27 cellular contexts compared by ENCODE assay signal in the genomic region with DNA sequence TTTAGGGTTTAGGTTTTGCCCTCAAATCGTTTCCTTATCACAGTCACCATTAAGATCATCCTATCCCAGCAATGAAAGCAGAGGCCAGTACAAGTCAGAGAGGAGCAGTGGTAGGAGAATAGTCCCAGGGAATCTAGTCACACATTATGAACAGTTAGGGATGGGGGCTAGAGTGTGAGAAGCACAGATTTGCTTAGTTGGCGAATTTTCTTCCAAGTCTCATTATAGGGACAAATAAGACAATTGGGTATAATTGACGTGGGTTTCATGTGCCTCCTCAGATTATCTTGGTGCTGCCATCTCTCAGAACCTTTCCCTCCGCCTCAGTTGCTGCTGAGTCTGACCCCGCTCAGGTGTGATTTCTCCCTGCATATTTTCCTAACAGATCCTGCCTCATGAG.
DNase-seq lines count a peak whose midpoint lies in the region; ATAC-seq, FAIRE-seq and TF ChIP-seq lines count a peak whose summit lies in the region.
"Had no signal": no experiment of that assay in that cellular context is flagged by ENCODE, and none has a peak within 500 bp of the region (broad histone marks: within the 10 kb centered on the region; RNA-seq: fewer than 3 reads in every experiment).

No MANE protein-coding gene starts in this region.

- FAIRE-seq in HepG2 (lab: Jason Lieb, UNC) (no peak), H1 (lab: Jason Lieb, UNC) (no peak)
- FAIRE-seq: GM12878, GM12892, GM19239 had no signal

- no peak overlapping the region for H2AFZ ChIP-seq in HepG2 (ENCODE audit: low read length)
- H2AFZ ChIP-seq in H1 (ENCODE audit: low read length) = no peak overlapping the region

- H4K20me1 ChIP-seq in HepG2 (ENCODE audit: insufficient read depth, low read length) = no peaks in the 10 kb centered on the region
- no peaks in the 10 kb centered on the region for H4K20me1 ChIP-seq in H1 (replicated peaks in 1 of 2; ENCODE audit: control insufficient read depth in 1 of 2, insufficient read depth in 2 of 2, low read length in 2 of 2)
- H4K20me1 ChIP-seq: BLaER1 had no signal

- H3K9me3 ChIP-seq in HepG2 (ENCODE audit: low read length) (peaks cover 93% of the 10 kb centered on the region), right lobe of liver (no peaks in the 10 kb centered on the region), T-helper 17 cell (ENCODE audit: control insufficient read depth, low read length, poor library complexity, severe bottlenecking) (no peaks in the 10 kb centered on the region), H1 (ENCODE audit: insufficient read depth in 2 of 2, low read depth in 1 of 2, low read length in 1 of 2) (no peaks in the 10 kb centered on the region)
- H3K9me3 ChIP-seq: BE2C had no signal

- H3K4me1 ChIP-seq in HepG2 (ENCODE audit: insufficient read depth, low read length) (no peaks in the 10 kb centered on the region), right lobe of liver (no peaks in the 10 kb centered on the region), H1 (replicated peaks in 1 of 4; ENCODE audit: control insufficient read depth in 3 of 4, insufficient read depth in 4 of 4, low read length in 3 of 4) (no peaks in the 10 kb centered on the region)
- H3K4me1 ChIP-seq: BE2C, BLaER1 had no signal

- no peak overlapping the region for H3K18ac ChIP-seq in H1 (ENCODE audit: extremely low read depth, low read length)

- intact Hi-C loops in HepG2 (cut with micrococcal nuclease; ENCODE audit: unreplicated experiment) (no loop called here), right lobe of liver (cut with DNase I) (no loop called here)

- ATAC-seq in HepG2 (no peak), right lobe of liver (no peak), T-helper 17 cell (no peak), HG03196 (IDR thresholded peaks at IDR 0.05; ENCODE audit: unreplicated experiment) (no peak), GM18502 (IDR thresholded peaks at IDR 0.05; ENCODE audit: poor library complexity, unreplicated experiment) (no peak)
- ATAC-seq: GM12878 had no signal

- no peak overlapping the region for H2AK5ac ChIP-seq in H1 (ENCODE audit: low read depth, low read length)

- no peaks in the 10 kb centered on the region for H3K79me2 ChIP-seq in HepG2 (ENCODE audit: insufficient read depth, low read length)
- H3K79me2 ChIP-seq in H1 (ENCODE audit: control insufficient read depth in 1 of 2, insufficient read depth in 2 of 2, low read length in 2 of 2) = no peaks in the 10 kb centered on the region

- H2BK20ac ChIP-seq in H1 (ENCODE audit: low read length) = no peak overlapping the region

- H3K27ac ChIP-seq in HepG2 (ENCODE audit: extremely low read length, insufficient read depth, low read length) = no peak overlapping the region
- no peak overlapping the region for H3K27ac ChIP-seq in right lobe of liver
- no peak overlapping the region for H3K27ac ChIP-seq in H1 (ENCODE audit: low read depth, low read length)
- H3K27ac ChIP-seq: 22Rv1, BLaER1 had no signal

- TF ChIP-seq POLR2A in HepG2 (IDR thresholded peaks at IDR 0.05; ENCODE audit: insufficient read depth in 1 of 2, low read depth in 2 of 2, low read length in 2 of 2) (no peak), right lobe of liver (IDR thresholded peaks at IDR 0.05) (no peak), H1 (IDR thresholded peaks at IDR 0.05; ENCODE audit: control extremely low read depth in 1 of 2, low read depth in 2 of 2, low read length in 2 of 2) (no peak)

- H3K27me3 ChIP-seq in HepG2 (ENCODE audit: control insufficient read depth in 1 of 2, insufficient read depth in 2 of 2, low read length in 2 of 2) (no peaks in the 10 kb centered on the region), right lobe of liver (no peaks in the 10 kb centered on the region), H1 (replicated peaks in 1 of 4; ENCODE audit: control insufficient read depth in 3 of 4, extremely low read depth in 1 of 4, insufficient read depth in 3 of 4, low read length in 3 of 4) (no peaks in the 10 kb centered on the region)
- H3K27me3 ChIP-seq: BE2C, BLaER1 had no signal

- no peaks in the 10 kb centered on the region for H3K36me3 Mint-ChIP-seq in T-helper 17 cell (ENCODE audit: low read depth)
- H3K36me3 Mint-ChIP-seq: CD14-positive monocyte; CD4-positive, alpha-beta memory T cell; CD4-positive, CD25-positive, alpha-beta regulatory T cell; CD8-positive, alpha-beta memory T cell had no signal

- no peak overlapping the region for H3K14ac ChIP-seq in H1 (ENCODE audit: insufficient read length)

- DNase-seq in HepG2 (ENCODE audit: low spot score) = no peak
- no peak for DNase-seq in right lobe of liver
- DNase-seq in T-helper 17 cell = no peak
- DNase-seq in H1 (ENCODE audit: low read depth in 1 of 2, low spot score in 2 of 2) = no peak
- DNase-seq in HPDE6-E6E7 (ENCODE audit: extremely low spot score) = no peak
- DNase-seq: ACHN; BE2C; C1 segment of cervical spinal cord; CD4-positive, alpha-beta memory T cell; CD4-positive, CD25-positive, alpha-beta regulatory T cell; CD8-positive, alpha-beta memory T cell; COR-L47; DMS 273 treated with DMSO at 0.1 percent for 48 hours; DMS153; DMS53; DMS79; DND-41; EL; GDM1 had no signal

- H2BK5ac ChIP-seq in H1 (ENCODE audit: low read depth, low read length) = no peak overlapping the region

- no peak overlapping the region for H4K8ac ChIP-seq in H1 (ENCODE audit: extremely low read depth, insufficient read depth, low read length)

- H3K23me2 ChIP-seq in H1 (ENCODE audit: low read depth, low read length) = no peaks in the 10 kb centered on the region; the same call in 1 of the 2 replicates

- no peak overlapping the region for H3K56ac ChIP-seq in H1 (replicated peaks; ENCODE audit: insufficient read length, low read depth, low read length)

- TF ChIP-seq RAD21 in HepG2 (CRISPR knock-in tag; IDR thresholded peaks at IDR 0.05) = no peak
- TF ChIP-seq RAD21 in H1 (IDR thresholded peaks at IDR 0.05 in 1 of 2, conservative IDR thresholded peaks at IDR 0.05 in 1 of 2; ENCODE audit: low read depth in 2 of 2, low read length in 2 of 2) = no peak

- H4K5ac ChIP-seq in H1 (ENCODE audit: insufficient read length, low read depth, low read length) = no peak overlapping the region

- H4K91ac ChIP-seq in H1 (replicated peaks; ENCODE audit: insufficient read length, low read length) = no peak overlapping the region

- 0% methylated on average over 4 of the region's 5 CpGs for WGBS in HepG2 (ENCODE audit: low lambda C conversion rate)
- 54% methylated on average over 5 of the region's 5 CpGs for WGBS in right lobe of liver (ENCODE audit: insufficient coverage, low coverage, low lambda C conversion rate, missing lambda C conversion rate)
- 87% methylated on average over 5 of the region's 5 CpGs; no CpG with 5 or more reads in 1 of the 2 experiments for WGBS in H1 (ENCODE audit: extremely low coverage in 1 of 2, insufficient coverage in 1 of 2, insufficient read length in 1 of 2, insufficient replicate concordance in 2 of 2, low coverage in 1 of 2, low lambda C conversion rate in 2 of 2, missing lambda C conversion rate in 1 of 2), 2 experiments

- H3K27me3 Mint-ChIP-seq in T-helper 17 cell = no peaks in the 10 kb centered on the region
- H3K27me3 Mint-ChIP-seq: CD4-positive, alpha-beta memory T cell; CD4-positive, CD25-positive, alpha-beta regulatory T cell; CD8-positive, alpha-beta memory T cell had no signal

- in situ Hi-C loops in HepG2 (cut with HindIII; ENCODE audit: extremely low pct_ligation_motif_present, low pct_unique_long_range_greater_than_20kb) = no loop called here

- peak overlapping the region; percentile 15 for H3K4me3 Mint-ChIP-seq in T-helper 17 cell
- H3K4me3 Mint-ChIP-seq: CD14-positive monocyte; CD4-positive, alpha-beta memory T cell; CD4-positive, CD25-positive, alpha-beta regulatory T cell; CD8-positive, alpha-beta memory T cell had no signal

- no peak overlapping the region for H2BK120ac ChIP-seq in H1 (replicated peaks; ENCODE audit: low read depth, low read length)

- POLR2A ChIA-PET in HepG2 (lab: Yijun Ruan, JAX) (no interaction called here), H1 (lab: Charles Lee; ENCODE audit: partially characterized antibody) (no interaction called here)

- no peak for TF ChIP-seq CTCF in HepG2 (CRISPR knock-in tag; IDR thresholded peaks at IDR 0.05)
- no peak for TF ChIP-seq CTCF in right lobe of liver (IDR thresholded peaks at IDR 0.05)
- no peak for TF ChIP-seq CTCF in H1 (IDR thresholded peaks at IDR 0.05; ENCODE audit: control extremely low read depth in 1 of 3, insufficient read depth in 1 of 3, low read depth in 1 of 3, low read length in 3 of 3)

- no peaks in the 10 kb centered on the region for H3K36me3 ChIP-seq in HepG2 (replicated peaks in 1 of 2; ENCODE audit: control insufficient read depth in 1 of 2, insufficient read depth in 2 of 2, low read length in 2 of 2)
- no peaks in the 10 kb centered on the region for H3K36me3 ChIP-seq in right lobe of liver
- no peaks in the 10 kb centered on the region for H3K36me3 ChIP-seq in H1 (ENCODE audit: control insufficient read depth in 2 of 4, insufficient read depth in 4 of 4, low read length in 3 of 4)
- H3K36me3 ChIP-seq: BE2C, BLaER1 had no signal

- H3K4me2 ChIP-seq in HepG2 (ENCODE audit: low read depth, low read length) (no peak overlapping the region), H1 (ENCODE audit: insufficient read depth in 1 of 2, low read depth in 2 of 2, low read length in 2 of 2) (no peak overlapping the region)
- H3K4me2 ChIP-seq: BLaER1 had no signal

- no peak overlapping the region for H3K23ac ChIP-seq in H1 (ENCODE audit: insufficient read length)

- no peak overlapping the region for H3K27ac Mint-ChIP-seq in T-helper 17 cell
- H3K27ac Mint-ChIP-seq: CD14-positive monocyte; CD4-positive, alpha-beta memory T cell; CD4-positive, CD25-positive, alpha-beta regulatory T cell; CD8-positive, alpha-beta memory T cell had no signal

- no peak overlapping the region for H2BK15ac ChIP-seq in H1 (ENCODE audit: low read length)

- H3K9ac ChIP-seq in HepG2 (ENCODE audit: insufficient read depth, low read depth, low read length) (no peak overlapping the region), H1 (replicated peaks in 1 of 4; ENCODE audit: extremely low read depth in 1 of 4, low read depth in 3 of 4, low read length in 3 of 4) (no peak overlapping the region)
- H3K9ac ChIP-seq: BLaER1 had no signal

- H3K4ac ChIP-seq in H1 (replicated peaks; ENCODE audit: insufficient read length, low read depth, low read length) = no peak overlapping the region

- H3K4me3 ChIP-seq in HepG2 (replicated peaks in 1 of 3; ENCODE audit: insufficient read depth in 1 of 3, low read depth in 2 of 3, low read length in 3 of 3) (no peak overlapping the region), right lobe of liver (no peak overlapping the region), H1 (ENCODE audit: extremely low read depth in 1 of 4, insufficient read depth in 2 of 4, low read depth in 3 of 4, low read length in 4 of 4) (no peak overlapping the region)
- H3K4me3 ChIP-seq: BLaER1, GM12878 had no signal

- TF ChIP-seq EP300 in HepG2 (IDR thresholded peaks at IDR 0.05; ENCODE audit: low read depth in 2 of 2, low read length in 2 of 2) (no peak), HepG2 (CRISPR knock-in tag; IDR thresholded peaks at IDR 0.05; ENCODE audit: borderline replicate concordance) (no peak), H1 (IDR thresholded peaks at IDR 0.05; ENCODE audit: borderline replicate concordance in 1 of 2, low read depth in 2 of 2, low read length in 2 of 2) (no peak)

- H2BK12ac ChIP-seq in H1 (ENCODE audit: low read depth, low read length) = no peak overlapping the region

- no peaks in the 10 kb centered on the region for H3K4me1 Mint-ChIP-seq in T-helper 17 cell
- H3K4me1 Mint-ChIP-seq: CD14-positive monocyte; CD4-positive, alpha-beta memory T cell; CD4-positive, CD25-positive, alpha-beta regulatory T cell; CD8-positive, alpha-beta memory T cell had no signal

- CTCF ChIA-PET in HepG2 (lab: Yijun Ruan, JAX; ENCODE audit: low intra/inter-chr PET ratio, low total read pairs) = no interaction called here
- CTCF ChIA-PET in H1 (lab: Charles Lee; ENCODE audit: partially characterized antibody) = no interaction called here

- H3K79me1 ChIP-seq in H1 (ENCODE audit: low read depth, low read length) = no peaks in the 10 kb centered on the region

- no TSS peak for BruUV-seq in HepG2 (replicated peaks; lab: Mats Ljungman, UMichigan)

Comparison
In these comparisons a context has a peak if more than half of its experiments do, and no peak if none do; other contexts are left out.
1. Of the 41 proteins assayed by ChIP-seq in both HepG2 and H1: peak only in HepG2: none; only in H1: none; in both: MAFK; in neither: 40.